In the genomic region with DNA sequence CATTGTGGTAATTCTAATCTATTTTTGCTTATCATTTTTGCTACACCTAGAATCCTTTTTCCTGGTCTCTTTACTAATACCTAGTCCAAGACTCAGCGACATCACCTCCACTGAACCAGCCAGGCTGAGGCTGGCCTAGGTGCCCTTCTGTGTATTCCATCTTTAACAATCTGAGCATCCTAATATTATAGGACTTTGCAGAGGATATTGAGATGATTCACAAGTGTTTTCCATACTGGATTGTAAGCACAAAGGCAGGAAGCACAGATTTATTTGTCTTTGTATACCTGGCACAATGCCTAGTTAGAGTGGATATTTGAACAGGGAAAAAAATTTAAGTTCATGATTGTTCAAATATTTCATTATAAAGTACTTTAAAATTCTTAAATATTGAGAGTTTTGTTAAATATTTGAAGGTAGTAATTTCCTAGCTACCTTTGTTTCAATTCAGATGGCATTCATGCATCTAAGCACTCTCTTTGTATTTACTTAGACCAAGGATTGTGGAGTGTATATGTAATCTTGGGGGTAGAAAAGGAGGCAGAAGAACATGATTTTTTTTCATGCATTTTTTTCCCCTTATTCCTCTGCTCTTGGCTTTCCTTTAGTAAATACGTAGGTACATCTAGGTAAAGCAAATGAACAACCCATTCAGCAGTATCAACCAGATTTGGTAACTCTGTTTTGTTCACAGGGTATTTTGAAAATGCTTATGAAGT, we compare ENCODE assay signal across 1 cellular context.
TF ChIP-seq lines count a peak whose summit lies in the region.

No MANE protein-coding gene starts in this region.

TF ChIP-seq in A549, 52 proteins besides CTCF, POLR2A, EP300 and RAD21 (continued from another document):
- TF ChIP-seq HMGXB4 (CRISPR knock-in tag; IDR thresholded peaks at IDR 0.05; ENCODE audit: borderline replicate concordance) (no peak), HOXB5 (CRISPR knock-in tag; IDR thresholded peaks at IDR 0.05) (no peak), BCL3 (IDR thresholded peaks at IDR 0.05) (no peak), CBX8 (IDR thresholded peaks at IDR 0.05) (no peak), ATOH8 (CRISPR knock-in tag; IDR thresholded peaks at IDR 0.05; ENCODE audit: low read depth) (no peak)
